In genomic region chr9:61857709-61858351, GRCh38 we compare ENCODE assay signal across 8 cellular contexts.
A peak's percentile ranks its signal among the peaks of the same experiment; 100 is the strongest.
DNase-seq lines count a peak whose midpoint lies in the region; ATAC-seq, FAIRE-seq and TF ChIP-seq lines count a peak whose summit lies in the region.
"Not testable (repeated sequence)": the region's sequence is repeated elsewhere in the genome, so short reads cannot be mapped to it uniquely, and the experiment has no call there.

No MANE protein-coding gene starts in this region.

- FAIRE-seq in pancreas (lab: Jason Lieb, UNC) = not testable (repeated sequence)

- not testable (repeated sequence) for H3K27me3 ChIP-seq in pancreas

- H3K4me3 Mint-ChIP-seq in activated B cell treated with CpG ODN at 0.5 μM for 24 hours = not testable (repeated sequence)

- not testable (repeated sequence) for H3K27ac Mint-ChIP-seq in activated B cell treated with CpG ODN at 0.5 μM for 24 hours

- not testable (repeated sequence) for H3K9me3 ChIP-seq in pancreas

- H3K4me1 Mint-ChIP-seq in activated B cell treated with CpG ODN at 0.5 μM for 24 hours = not testable (repeated sequence)

- POLR2A ChIA-PET in activated B cell treated with CpG ODN at 0.5 μM for 24 hours (lab: Charles Lee) = not testable (repeated sequence)

- not testable (repeated sequence) for H3K36me3 Mint-ChIP-seq in activated B cell treated with CpG ODN at 0.5 μM for 24 hours (ENCODE audit: low read depth)

- CTCF ChIA-PET in activated B cell treated with CpG ODN at 0.5 μM for 24 hours (lab: Charles Lee) = not testable (repeated sequence)

- H3K4me1 ChIP-seq in pancreas = not testable (repeated sequence)

- not testable (repeated sequence) for H3K27ac ChIP-seq in pancreas

- DNase-seq in activated B cell treated with CpG ODN at 0.5 μM for 24 hours, Right ventricle myocardium superior, pancreas: not testable (repeated sequence)

- intact Hi-C loops in activated B cell treated with CpG ODN at 0.5 μM for 24 hours (cut with micrococcal nuclease); Right ventricle myocardium superior (cut with DNase I); pancreas (cut with DNase I): not testable (repeated sequence)

- H3K27me3 Mint-ChIP-seq in activated B cell treated with CpG ODN at 0.5 μM for 24 hours = not testable (repeated sequence)

- TF ChIP-seq CTCF in activated B cell treated with CpG ODN at 0.5 μM for 24 hours (IDR thresholded peaks at IDR 0.05); pancreas (IDR thresholded peaks at IDR 0.05): not testable (repeated sequence)

- H3K9me3 Mint-ChIP-seq in activated B cell treated with CpG ODN at 0.5 μM for 24 hours = not testable (repeated sequence)

- ATAC-seq in GM18499 (IDR thresholded peaks at IDR 0.05; ENCODE audit: insufficient read depth, unreplicated experiment) (peak; percentile 71), GM19328 (IDR thresholded peaks at IDR 0.05; ENCODE audit: unreplicated experiment) (peak; percentile 69), GM21619 (IDR thresholded peaks at IDR 0.05; ENCODE audit: unreplicated experiment) (peak; percentile 82), HG02885 (IDR thresholded peaks at IDR 0.05; ENCODE audit: poor library complexity, unreplicated experiment) (peak; percentile 87), HG03378 (IDR thresholded peaks at IDR 0.05; ENCODE audit: unreplicated experiment) (peak; percentile 88), activated B cell treated with CpG ODN at 0.5 μM for 24 hours (ENCODE audit: low read depth) (peak; percentile 89), Right ventricle myocardium superior (ENCODE audit: poor library complexity) (peak; percentile 95), pancreas (peak; percentile 86 to 93 (median 88))

- H3K4me3 ChIP-seq in pancreas = not testable (repeated sequence)

- not testable (repeated sequence) for H3K36me3 ChIP-seq in pancreas

- no CpG with 5 or more reads among the region's 42 CpGs for WGBS in pancreas, 2 donors
